Comparison of ENCODE assay signal across 17 cellular contexts in the genomic region with DNA sequence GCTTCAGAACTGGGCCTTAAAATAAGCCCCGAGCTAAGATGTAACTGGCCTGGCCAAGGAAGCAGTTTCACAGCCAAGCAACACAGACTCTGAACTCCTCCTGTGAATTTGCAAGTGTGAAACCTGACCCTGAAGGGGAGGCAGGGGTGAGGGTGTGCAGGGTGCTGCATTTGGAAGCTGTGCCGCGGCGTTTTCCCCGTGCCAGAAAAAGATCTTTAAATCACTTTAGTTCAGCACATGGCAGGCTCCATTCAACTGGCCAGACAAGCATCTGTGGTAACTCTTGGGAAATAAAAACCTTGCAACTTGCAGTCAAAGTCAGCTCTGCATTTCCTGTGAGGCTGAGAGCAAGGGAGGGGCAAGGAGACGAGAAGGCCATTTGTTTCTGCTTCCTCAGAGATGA.
DNase-seq lines count a peak whose midpoint lies in the region; ATAC-seq and TF ChIP-seq lines count a peak whose summit lies in the region.
"Had no signal": no experiment of that assay in that cellular context is flagged by ENCODE, and none has a peak within 500 bp of the region (broad histone marks: within the 10 kb centered on the region; RNA-seq: fewer than 3 reads in every experiment).

No MANE protein-coding gene starts in this region.

- no peaks in the 10 kb centered on the region for H3K4me1 Mint-ChIP-seq in activated CD8-positive, alpha-beta T cell treated with anti-CD3 and anti-CD28 coated beads, Interleukin-2, amount 10 ng/mL, durations not matched to agents 7 days and 5 days (ENCODE audit: low read depth)
- H3K4me1 Mint-ChIP-seq: WTC11 had no signal

- in situ Hi-C loops in gastrocnemius medialis (cut with MboI; ENCODE audit: low sequenced_read_pairs in 4 of 4), result no loop called here

- H3K36me3 ChIP-seq in SK-N-MC (ENCODE audit: insufficient read depth, low read length) (no peaks in the 10 kb centered on the region), gastrocnemius medialis (no peaks in the 10 kb centered on the region), H7 (replicated peaks; ENCODE audit: control insufficient read depth, insufficient read depth, low read length) (no peaks in the 10 kb centered on the region)
- H3K36me3 ChIP-seq: SJSA1, tibial artery had no signal

- DNase-seq in DMS 273 (lab: John Stamatoyannopoulos, UW; ENCODE audit: unreplicated experiment) (peak; percentile 11), DMS 273 treated with DMSO at 0.1 percent for 48 hours (lab: John Stamatoyannopoulos, UW) (no peak), SK-N-MC (ENCODE audit: low read depth, low spot score) (peak; percentile 28), iPS-NIHi7 (ENCODE audit: extremely low spot score) (peak; percentile 16), gastrocnemius medialis (peak in 1 of 2 donors; percentile 38), activated gamma-delta T cell treated with Interleukin-2 at 50 U/mL for 16 hours (no peak), H7 (no peak)
- DNase-seq in activated CD8-positive, alpha-beta T cell treated with anti-CD3 and anti-CD28 coated beads, Interleukin-2, amount 10 ng/mL, durations not matched to agents 7 days and 5 days, result no peak
- DNase-seq: foreskin fibroblast, left cardiac atrium, NCI-H1105, NCI-H510A treated with DMSO at 0.1 percent for 48 hours, tibial artery had no signal

- no peaks in the 10 kb centered on the region for H3K27me3 Mint-ChIP-seq in activated CD8-positive, alpha-beta T cell treated with anti-CD3 and anti-CD28 coated beads, Interleukin-2, amount 10 ng/mL, durations not matched to agents 7 days and 5 days (ENCODE audit: low read depth)
- H3K27me3 Mint-ChIP-seq: natural killer cell treated with Interleukin-12 subunit alpha and Interleukin-12 subunit beta and Interleukin-15 and Interleukin-18, amount 100 ng/mL, for 72 hours had no signal

- H3K27me3 ChIP-seq in gastrocnemius medialis (no peaks in the 10 kb centered on the region), H7 (ENCODE audit: control insufficient read depth, insufficient read depth, low read length) (no peaks in the 10 kb centered on the region)
- H3K27me3 ChIP-seq: SJSA1 had no signal

- ATAC-seq in gastrocnemius medialis, result peak; percentile 62 to 81
- no peak for ATAC-seq in activated CD8-positive, alpha-beta T cell treated with anti-CD3 and anti-CD28 coated beads, Interleukin-2, amount 10 ng/mL, durations not matched to agents 7 days and 5 days
- ATAC-seq: natural killer cell treated with Interleukin-12 subunit alpha and Interleukin-12 subunit beta and Interleukin-15 and Interleukin-18, amount 100 ng/mL, for 72 hours; WTC11 had no signal

- H3K4me3 ChIP-seq in SK-N-MC, result peak overlapping the region; percentile 8; the same call in 1 of the 2 replicates
- no peak overlapping the region for H3K4me3 ChIP-seq in gastrocnemius medialis
- no peak overlapping the region for H3K4me3 ChIP-seq in H7 (ENCODE audit: insufficient read depth, low read depth, low read length)
- H3K4me3 ChIP-seq: SJSA1, tibial artery had no signal

- no peak overlapping the region for H3K4me3 Mint-ChIP-seq in activated CD8-positive, alpha-beta T cell treated with anti-CD3 and anti-CD28 coated beads, Interleukin-2, amount 10 ng/mL, durations not matched to agents 7 days and 5 days
- H3K4me3 Mint-ChIP-seq: natural killer cell treated with Interleukin-12 subunit alpha and Interleukin-12 subunit beta and Interleukin-15 and Interleukin-18, amount 100 ng/mL, for 72 hours; WTC11 had no signal

- intact Hi-C loops in gastrocnemius medialis (cut with DNase I; ENCODE audit: low total_unique reads), result no loop called here

- peak overlapping the region; percentile 35 for H3K9ac ChIP-seq in SK-N-MC (ENCODE audit: insufficient read length)

- H3K27ac Mint-ChIP-seq in activated CD8-positive, alpha-beta T cell treated with anti-CD3 and anti-CD28 coated beads, Interleukin-2, amount 10 ng/mL, durations not matched to agents 7 days and 5 days, result no peak overlapping the region
- H3K27ac Mint-ChIP-seq: natural killer cell treated with Interleukin-12 subunit alpha and Interleukin-12 subunit beta and Interleukin-15 and Interleukin-18, amount 100 ng/mL, for 72 hours; WTC11 had no signal

- H3K36me3 Mint-ChIP-seq in activated CD8-positive, alpha-beta T cell treated with anti-CD3 and anti-CD28 coated beads, Interleukin-2, amount 10 ng/mL, durations not matched to agents 7 days and 5 days (ENCODE audit: low read depth), result no peaks in the 10 kb centered on the region
- H3K36me3 Mint-ChIP-seq: natural killer cell treated with Interleukin-12 subunit alpha and Interleukin-12 subunit beta and Interleukin-15 and Interleukin-18, amount 100 ng/mL, for 72 hours had no signal

- H3K9me3 ChIP-seq in SK-N-MC (ENCODE audit: low read depth, low read length) (no peaks in the 10 kb centered on the region), gastrocnemius medialis (no peaks in the 10 kb centered on the region)
- H3K9me3 ChIP-seq: SJSA1, tibial artery had no signal

- no peaks in the 10 kb centered on the region for H3K9me3 Mint-ChIP-seq in activated CD8-positive, alpha-beta T cell treated with anti-CD3 and anti-CD28 coated beads, Interleukin-2, amount 10 ng/mL, durations not matched to agents 7 days and 5 days (ENCODE audit: insufficient read depth)

- H3K27ac ChIP-seq in SK-N-MC (peak overlapping the region; percentile 52; the same call in 1 of the 2 replicates), gastrocnemius medialis (no peak overlapping the region)
- H3K27ac ChIP-seq: 22Rv1, SJSA1, tibial artery had no signal

- no peak for TF ChIP-seq CTCF in gastrocnemius medialis (IDR thresholded peaks at IDR 0.05 in 4 of 5, conservative IDR thresholded peaks at IDR 0.05 in 1 of 5)

- CTCF ChIA-PET in activated CD8-positive, alpha-beta T cell treated with anti-CD3 and anti-CD28 coated beads, Interleukin-2, amount 10 ng/mL, durations not matched to agents 7 days and 5 days (lab: Charles Lee), result no interaction called here

- no peak for TF ChIP-seq POLR2A in gastrocnemius medialis (IDR thresholded peaks at IDR 0.05)

- H3K4me1 ChIP-seq in gastrocnemius medialis, result peaks cover 0 to 10% of the 10 kb centered on the region in 2 donors
- H3K4me1 ChIP-seq: SJSA1 had no signal

- POLR2A ChIA-PET in activated CD8-positive, alpha-beta T cell treated with anti-CD3 and anti-CD28 coated beads, Interleukin-2, amount 10 ng/mL, durations not matched to agents 7 days and 5 days (lab: Charles Lee), result no interaction called here

Comparison
In these comparisons a context has a peak if more than half of its experiments do, and no peak if none do; other contexts are left out.
1. DNase-seq: peak in DMS 273 (single experiment), SK-N-MC (single experiment) and iPS-NIHi7 (single experiment); none in DMS 273 treated with DMSO at 0.1 percent for 48 hours (single experiment), activated gamma-delta T cell treated with Interleukin-2 at 50 U/mL for 16 hours (single experiment), H7 (single experiment) and activated CD8-positive, alpha-beta T cell treated with anti-CD3 and anti-CD28 coated beads, Interleukin-2, amount 10 ng/mL, durations not matched to agents 7 days and 5 days (single experiment).